20 cellular contexts compared by ENCODE assay signal in genomic region chr2:108978709-108979111, GRCh38. TPM values are rescaled to one million over a fixed set of nuclear protein-coding genes. Genes with fewer than 3 reads are reported as not detected.
A peak's percentile ranks its signal among the peaks of the same experiment; 100 is the strongest.
DNase-seq lines count a peak whose midpoint lies in the region; ATAC-seq and TF ChIP-seq lines count a peak whose summit lies in the region.
"Had no signal": no experiment of that assay in that cellular context is flagged by ENCODE, and none has a peak within 500 bp of the region (broad histone marks: within the 10 kb centered on the region; RNA-seq: fewer than 3 reads in every experiment).

No MANE protein-coding gene starts in this region.

- peaks cover 29% of the 10 kb centered on the region for H3K27me3 Mint-ChIP-seq in progenitor cell of endocrine pancreas
- H3K27me3 Mint-ChIP-seq in T-helper 2 cell treated with Interferon-gamma antibody and Interleukin-4, amounts not matched to agents 5 μg/mL and 100 μg/mL, for 36 hours (ENCODE audit: low read depth) = no peaks in the 10 kb centered on the region
- H3K27me3 Mint-ChIP-seq: activated CD4-positive, alpha-beta T cell treated with anti-CD3 and anti-CD28 coated beads for 36 hours had no signal

- ATAC-seq in IMR-90 (ENCODE audit: low read depth) = peak; percentile 46; the same call in 1 of the 2 replicates
- ATAC-seq: activated CD4-positive, alpha-beta T cell treated with anti-CD3 and anti-CD28 coated beads for 36 hours; GM12878 had no signal

- H3K9me1 ChIP-seq in IMR-90 (ENCODE audit: insufficient read depth, low read length) = no peaks in the 10 kb centered on the region

- no peak overlapping the region for H3K4ac ChIP-seq in IMR-90 (ENCODE audit: low read depth, low read length)

- H3K36me3 Mint-ChIP-seq in progenitor cell of endocrine pancreas (ENCODE audit: insufficient read depth) = no peaks in the 10 kb centered on the region
- H3K36me3 Mint-ChIP-seq in T-helper 2 cell treated with Interferon-gamma antibody and Interleukin-4, amounts not matched to agents 5 μg/mL and 100 μg/mL, for 36 hours (ENCODE audit: low read depth) = no peaks in the 10 kb centered on the region

- peak overlapping the region; percentile 15 for H3K4me3 Mint-ChIP-seq in progenitor cell of endocrine pancreas (ENCODE audit: low read depth)
- no peak overlapping the region for H3K4me3 Mint-ChIP-seq in T-helper 2 cell treated with Interferon-gamma antibody and Interleukin-4, amounts not matched to agents 5 μg/mL and 100 μg/mL, for 36 hours
- H3K4me3 Mint-ChIP-seq: activated CD4-positive, alpha-beta T cell treated with anti-CD3 and anti-CD28 coated beads for 36 hours; HFFc6 had no signal

- no peak overlapping the region for H2BK120ac ChIP-seq in IMR-90 (ENCODE audit: low read depth, low read length)

- H4K5ac ChIP-seq in IMR-90 (ENCODE audit: low read depth, low read length) = no peak overlapping the region

- no peak overlapping the region for H3K4me3 ChIP-seq in IMR-90 (ENCODE audit: insufficient read depth, low read depth, low read length)
- H3K4me3 ChIP-seq: GM12878 had no signal

- H3K4me1 Mint-ChIP-seq in progenitor cell of endocrine pancreas (ENCODE audit: low read depth) = peaks cover 21% of the 10 kb centered on the region
- H3K4me1 Mint-ChIP-seq in T-helper 2 cell treated with Interferon-gamma antibody and Interleukin-4, amounts not matched to agents 5 μg/mL and 100 μg/mL, for 36 hours (ENCODE audit: low read depth) = peaks cover 3% of the 10 kb centered on the region

- WGBS in IMR-90 (ENCODE audit: extremely low coverage in 2 of 2, insufficient read length in 1 of 2), 2 experiments = no CpG with 5 or more reads among the region's 7 CpGs

- no peak overlapping the region for H3K23ac ChIP-seq in IMR-90 (ENCODE audit: low read depth, low read length)

- intact Hi-C loops in IMR-90 (cut with micrococcal nuclease) = no loop called here

- no peak for TF ChIP-seq RAD21 in IMR-90 (IDR thresholded peaks at IDR 0.05; ENCODE audit: low read length)

- BruUV-seq in IMR-90 (replicated peaks; lab: Mats Ljungman, UMichigan) = no TSS peak

- H3K27ac ChIP-seq in IMR-90 (ENCODE audit: insufficient read depth, low read length) = no peak overlapping the region

- H3K4me1 ChIP-seq in IMR-90 (ENCODE audit: control insufficient read depth, insufficient read depth, low read length) = 0 out of 2 replicates have a peak, but pooled peaks cover 2% of the 10 kb centered on the region

- H3K27ac Mint-ChIP-seq in progenitor cell of endocrine pancreas = no peak overlapping the region
- H3K27ac Mint-ChIP-seq in T-helper 2 cell treated with Interferon-gamma antibody and Interleukin-4, amounts not matched to agents 5 μg/mL and 100 μg/mL, for 36 hours = no peak overlapping the region
- H3K27ac Mint-ChIP-seq: activated CD4-positive, alpha-beta T cell treated with anti-CD3 and anti-CD28 coated beads for 36 hours; HFFc6 had no signal

- peaks cover 72% of the 10 kb centered on the region for H3K27me3 ChIP-seq in IMR-90 (ENCODE audit: control insufficient read depth, insufficient read depth, low read length)
- H3K27me3 ChIP-seq: stomach had no signal

- H3K36me3 ChIP-seq in IMR-90 (ENCODE audit: control insufficient read depth, insufficient read depth, low read length) = no peaks in the 10 kb centered on the region
- H3K36me3 ChIP-seq: stomach had no signal

- no peak overlapping the region for H3K56ac ChIP-seq in IMR-90 (ENCODE audit: extremely low read depth, insufficient read depth, low read length)

- no peaks in the 10 kb centered on the region for H3K9me3 Mint-ChIP-seq in progenitor cell of endocrine pancreas (ENCODE audit: low read depth)
- no peaks in the 10 kb centered on the region for H3K9me3 Mint-ChIP-seq in T-helper 2 cell treated with Interferon-gamma antibody and Interleukin-4, amounts not matched to agents 5 μg/mL and 100 μg/mL, for 36 hours
- H3K9me3 Mint-ChIP-seq: HFFc6 had no signal

- no peak overlapping the region for H4K91ac ChIP-seq in IMR-90 (ENCODE audit: insufficient read depth, low read depth, low read length)

- CTCF ChIA-PET in IMR-90 (lab: Yijun Ruan, JAX) = no interaction called here

- no peak overlapping the region for H2BK5ac ChIP-seq in IMR-90 (ENCODE audit: low read depth, low read length, poor library complexity, severe bottlenecking)

- in situ Hi-C loops in IMR-90 (cut with MboI; ENCODE audit: low sequenced_read_pairs) = no loop called here

- POLR2A ChIA-PET in IMR-90 (lab: Charles Lee; ENCODE audit: unreplicated experiment) = no interaction called here

- H3K9me3 ChIP-seq in IMR-90 (ENCODE audit: control insufficient read depth, insufficient read depth, low read length) = no peaks in the 10 kb centered on the region
- H3K9me3 ChIP-seq: stomach had no signal

- no peak overlapping the region for H3K9ac ChIP-seq in IMR-90 (ENCODE audit: low read depth, low read length)

- H2AFZ ChIP-seq in IMR-90 (replicated peaks; ENCODE audit: low read length, poor library complexity) = no peak overlapping the region

- H2AK5ac ChIP-seq in IMR-90 (ENCODE audit: low read depth, low read length) = no peak overlapping the region

- dilution Hi-C loops in IMR-90 (cut with HindIII; ENCODE audit: low sequenced_read_pairs, unreplicated experiment) = no loop called here

- H4K8ac ChIP-seq in IMR-90 (ENCODE audit: low read depth in 2 of 2, low read length in 2 of 2) = no peak overlapping the region

- TF ChIP-seq POLR2A in IMR-90 (IDR thresholded peaks at IDR 0.05; ENCODE audit: low read depth, low read length) = no peak

- H3K14ac ChIP-seq in IMR-90 (replicated peaks; ENCODE audit: low read depth, low read length) = no peak overlapping the region

- no peaks in the 10 kb centered on the region for H3K79me1 ChIP-seq in IMR-90 (ENCODE audit: low read depth in 1 of 2, low read length in 2 of 2)

- 0 out of 2 replicates have a peak overlapping the region, but pooled peaks have one; percentile 38 for H3K4me2 ChIP-seq in IMR-90 (ENCODE audit: low read depth, low read length)

- DNase-seq in IMR-90 = no peak
- peak; percentile 48 for DNase-seq in NCI-H82 treated with DMSO at 0.1 percent for 48 hours (lab: John Stamatoyannopoulos, UW; ENCODE audit: unreplicated experiment)
- peak; percentile 42 for DNase-seq in iPS-NIHi11 (ENCODE audit: low spot score)
- no peak for DNase-seq in progenitor cell of endocrine pancreas (ENCODE audit: low spot score, unreplicated experiment)
- no peak for DNase-seq in NCI-H446 treated with DMSO at 0.1 percent for 48 hours (lab: John Stamatoyannopoulos, UW)
- no peak for DNase-seq in T-helper 2 cell treated with Interferon-gamma antibody and Interleukin-4, amounts not matched to agents 5 μg/mL and 100 μg/mL, for 36 hours (ENCODE audit: low spot score)
- DNase-seq in cerebellar nuclear complex (lab: John Stamatoyannopoulos, UW) = no peak
- no peak for DNase-seq in DMS114 treated with DMSO at 0.1 percent for 48 hours (lab: John Stamatoyannopoulos, UW; ENCODE audit: unreplicated experiment)
- DNase-seq: activated CD4-positive, alpha-beta T cell treated with anti-CD3 and anti-CD28 coated beads for 36 hours; activated CD8-positive, alpha-beta memory T cell treated with anti-CD3 and anti-CD28 coated beads, Interleukin-2, amount 50 U/mL, for 48 hours; activated naive CD4-positive, alpha-beta T cell treated with Interleukin-2 at 50 U/mL for 16 hours; C1 segment of cervical spinal cord; HFFc6; KBM-7; NCI-H1105 treated with DMSO at 0.1 percent for 48 hours; nucleus accumbens; SIG-M5; small intestine; stomach had no signal

- peaks cover 3% of the 10 kb centered on the region; the same call in 1 of the 2 replicates for H4K20me1 ChIP-seq in IMR-90 (ENCODE audit: insufficient read depth, low read length)

- TF ChIP-seq CTCF in IMR-90 (conservative IDR thresholded peaks at IDR 0.05; ENCODE audit: low read depth, low read length) (no peak), progenitor cell of endocrine pancreas (IDR thresholded peaks at IDR 0.05; ENCODE audit: unreplicated experiment) (no peak)

- no peak overlapping the region for H2BK15ac ChIP-seq in IMR-90 (ENCODE audit: low read depth, low read length)

- no peak overlapping the region for H2AK9ac ChIP-seq in IMR-90 (replicated peaks; ENCODE audit: low read depth, low read length, poor library complexity)

- H3K18ac ChIP-seq in IMR-90 (ENCODE audit: low read depth, low read length) = no peak overlapping the region

- no peak overlapping the region for H2BK20ac ChIP-seq in IMR-90 (ENCODE audit: low read depth, low read length)

TF ChIP-seq in IMR-90, 13 proteins besides CTCF, POLR2A, EP300 and RAD21 (continues in another document):
- TF ChIP-seq RCOR1 (IDR thresholded peaks at IDR 0.05; ENCODE audit: insufficient replicate concordance, low read length) = no peak
- TF ChIP-seq, protein P1, sequence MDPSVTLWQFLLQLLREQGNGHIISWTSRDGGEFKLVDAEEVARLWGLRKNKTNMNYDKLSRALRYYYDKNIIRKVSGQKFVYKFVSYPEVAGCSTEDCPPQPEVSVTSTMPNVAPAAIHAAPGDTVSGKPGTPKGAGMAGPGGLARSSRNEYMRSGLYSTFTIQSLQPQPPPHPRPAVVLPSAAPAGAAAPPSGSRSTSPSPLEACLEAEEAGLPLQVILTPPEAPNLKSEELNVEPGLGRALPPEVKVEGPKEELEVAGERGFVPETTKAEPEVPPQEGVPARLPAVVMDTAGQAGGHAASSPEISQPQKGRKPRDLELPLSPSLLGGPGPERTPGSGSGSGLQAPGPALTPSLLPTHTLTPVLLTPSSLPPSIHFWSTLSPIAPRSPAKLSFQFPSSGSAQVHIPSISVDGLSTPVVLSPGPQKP (IDR thresholded peaks at IDR 0.05; ENCODE audit: borderline replicate concordance, low read depth, low read length) = no peak
- TF ChIP-seq CEBPB (IDR thresholded peaks at IDR 0.05; ENCODE audit: low read depth, low read length) = no peak
- no peak for TF ChIP-seq FOS (IDR thresholded peaks at IDR 0.05; ENCODE audit: low read depth, low read length)
- no peak for TF ChIP-seq MAFK (IDR thresholded peaks at IDR 0.05; ENCODE audit: low read depth, low read length)
- TF ChIP-seq, protein P2, sequence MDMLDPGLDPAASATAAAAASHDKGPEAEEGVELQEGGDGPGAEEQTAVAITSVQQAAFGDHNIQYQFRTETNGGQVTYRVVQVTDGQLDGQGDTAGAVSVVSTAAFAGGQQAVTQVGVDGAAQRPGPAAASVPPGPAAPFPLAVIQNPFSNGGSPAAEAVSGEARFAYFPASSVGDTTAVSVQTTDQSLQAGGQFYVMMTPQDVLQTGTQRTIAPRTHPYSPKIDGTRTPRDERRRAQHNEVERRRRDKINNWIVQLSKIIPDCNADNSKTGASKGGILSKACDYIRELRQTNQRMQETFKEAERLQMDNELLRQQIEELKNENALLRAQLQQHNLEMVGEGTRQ (IDR thresholded peaks at IDR 0.05; ENCODE audit: low read depth, low read length) = no peak
- no peak for TF ChIP-seq NFE2L2 (IDR thresholded peaks at IDR 0.05; ENCODE audit: low read depth, low read length)
- no peak for TF ChIP-seq RFX5 (IDR thresholded peaks at IDR 0.05; ENCODE audit: low read depth, low read length)
- TF ChIP-seq BHLHE40 (IDR thresholded peaks at IDR 0.05; ENCODE audit: low read depth, low read length) = no peak
- TF ChIP-seq CHD1 (IDR thresholded peaks at IDR 0.05; ENCODE audit: low read depth, low read length) = no peak

RNA-seq across cellular contexts. Expression of gene EDAR, which starts 10.3 kb away (rescaled TPM):
- total RNA-seq in IMR-90 (2012; rRNA removed) (not detected in 2 replicates), progenitor cell of endocrine pancreas (0.24 and 0.69 TPM in 2 replicates)
- not detected in 2 replicates for polyA plus RNA-seq in IMR-90 (2012; rRNA removed)
- polyA plus RNA-seq in IMR-90 (2012; cell fraction: cytosol; rRNA removed) = not detected in 2 replicates
- polyA plus RNA-seq in IMR-90 (2012; cell fraction: nucleus; rRNA removed; ENCODE audit: low replicate concordance) = not detected in 2 replicates
- total RNA-seq: GM12878, HFFc6 had no signal

Comparison
In these comparisons a context has a peak if more than half of its experiments do, and no peak if none do; other contexts are left out.
1. DNase-seq: peak in NCI-H82 treated with DMSO at 0.1 percent for 48 hours (single experiment) and iPS-NIHi11 (single experiment); none in IMR-90 (single experiment), progenitor cell of endocrine pancreas (single experiment), NCI-H446 treated with DMSO at 0.1 percent for 48 hours (single experiment), T-helper 2 cell treated with Interferon-gamma antibody and Interleukin-4, amounts not matched to agents 5 μg/mL and 100 μg/mL, for 36 hours (single experiment), cerebellar nuclear complex (0 of 2) and DMS114 treated with DMSO at 0.1 percent for 48 hours (single experiment).